29 cellular contexts compared by ENCODE assay signal in the genomic region with DNA sequence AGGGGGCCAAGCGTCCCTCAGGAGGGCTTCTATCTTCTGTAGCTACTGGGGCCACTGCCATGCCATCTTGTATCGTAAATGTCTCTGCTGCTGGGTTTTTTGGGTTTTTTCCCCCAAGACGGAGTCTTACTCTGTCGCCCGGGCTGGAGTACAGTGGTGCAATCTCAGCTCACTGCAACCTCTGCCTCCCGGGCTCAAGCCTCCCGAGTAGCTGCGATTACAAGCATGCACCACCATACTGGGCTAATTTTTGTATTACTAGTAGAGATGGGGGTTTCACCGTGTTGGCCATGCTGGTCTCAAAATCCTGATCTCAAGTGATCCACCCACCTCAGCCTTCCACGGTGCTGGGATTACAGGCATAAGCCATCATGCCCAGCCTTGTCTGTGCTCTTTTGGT.
"Had no signal": no experiment of that assay in that cellular context is flagged by ENCODE, and none has a peak within 500 bp of the region (broad histone marks: within the 10 kb centered on the region; RNA-seq: fewer than 3 reads in every experiment).

No MANE protein-coding gene starts in this region.

- H3K27ac Mint-ChIP-seq: dendritic cell treated with granulocyte-macrophage colony-stimulating factor and Interleukin-4, amounts not matched to agents 40 ng/mL and 50 ng/mL, for 4 days; endodermal cell; mesothelial cell of epicardium; naive thymus-derived CD4-positive, alpha-beta T cell; neural progenitor cell; stimulated activated effector memory CD8-positive, alpha-beta T cell treated with anti-CD3 and anti-CD28 coated beads, Interleukin-12 subunit alpha, Interleukin-12 subunit beta, amount 100 ng/mL, for 72 hours had no signal

- H3K27me3 ChIP-seq: colonic mucosa, gastrocnemius medialis, neural progenitor cell, stomach, thyroid gland, upper lobe of left lung had no signal

- DNase-seq: colonic mucosa; effector CD8-positive, alpha-beta T cell; endodermal cell; foreskin fibroblast; gastrocnemius medialis; head of caudate nucleus; kidney; mesenchymal stem cell; mucosa of descending colon; naive thymus-derived CD4-positive, alpha-beta T cell; nucleus accumbens; posterior cingulate gyrus; stimulated activated CD4-positive, alpha-beta T cell treated with anti-CD3 and anti-CD28 coated beads, Interleukin-12 subunit alpha, Interleukin-12 subunit beta, amount 100 ng/mL, for 4 hours; stimulated activated CD4-positive, alpha-beta T cell treated with anti-CD3 and anti-CD28 coated beads, Interleukin-2, amount 100 ng/mL, for 24 hours; stimulated activated CD4-positive, alpha-beta T cell treated with anti-CD3 and anti-CD28 coated beads, Interleukin-4, amount 100 ng/mL, for 24 hours; stimulated activated naive CD4-positive, alpha-beta T cell treated with Interleukin-2 at 50 U/mL for 16 hours; stomach; thyroid gland; upper lobe of left lung had no signal

- H3K4me1 Mint-ChIP-seq: endodermal cell; mesothelial cell of epicardium; naive thymus-derived CD4-positive, alpha-beta T cell; nephron; neural progenitor cell; stimulated activated effector memory CD8-positive, alpha-beta T cell treated with anti-CD3 and anti-CD28 coated beads, Interleukin-12 subunit alpha, Interleukin-12 subunit beta, amount 100 ng/mL, for 72 hours had no signal

- H3K36me3 ChIP-seq: colonic mucosa, gastrocnemius medialis, neural progenitor cell, stomach, thyroid gland, upper lobe of left lung had no signal

- H3K4me3 ChIP-seq: colonic mucosa, gastrocnemius medialis, mucosa of descending colon, neural progenitor cell, smooth muscle cell, stomach, thyroid gland, upper lobe of left lung had no signal

- H3K9me3 Mint-ChIP-seq: dendritic cell treated with granulocyte-macrophage colony-stimulating factor and Interleukin-4, amounts not matched to agents 40 ng/mL and 50 ng/mL, for 4 days; endodermal cell; mesothelial cell of epicardium; naive thymus-derived CD4-positive, alpha-beta T cell; nephron; neural progenitor cell; stimulated activated effector memory CD8-positive, alpha-beta T cell treated with anti-CD3 and anti-CD28 coated beads, Interleukin-12 subunit alpha, Interleukin-12 subunit beta, amount 100 ng/mL, for 72 hours had no signal

- H3K27ac ChIP-seq: colonic mucosa, epithelial cell of prostate, gastrocnemius medialis, neural progenitor cell, thyroid gland, upper lobe of left lung had no signal

- H2AFZ ChIP-seq: neural progenitor cell had no signal

- H3K4me3 Mint-ChIP-seq: dendritic cell treated with granulocyte-macrophage colony-stimulating factor and Interleukin-4, amounts not matched to agents 40 ng/mL and 50 ng/mL, for 4 days; endodermal cell; mesothelial cell of epicardium; naive thymus-derived CD4-positive, alpha-beta T cell; nephron; neural progenitor cell; stimulated activated effector memory CD8-positive, alpha-beta T cell treated with anti-CD3 and anti-CD28 coated beads, Interleukin-12 subunit alpha, Interleukin-12 subunit beta, amount 100 ng/mL, for 72 hours had no signal

- H3K36me3 Mint-ChIP-seq: mesothelial cell of epicardium; naive thymus-derived CD4-positive, alpha-beta T cell; neural progenitor cell; stimulated activated effector memory CD8-positive, alpha-beta T cell treated with anti-CD3 and anti-CD28 coated beads, Interleukin-12 subunit alpha, Interleukin-12 subunit beta, amount 100 ng/mL, for 72 hours had no signal

- H3K9me3 ChIP-seq: colonic mucosa, gastrocnemius medialis, mucosa of descending colon, stomach, thyroid gland, upper lobe of left lung had no signal

- H3K27me3 Mint-ChIP-seq: dendritic cell treated with granulocyte-macrophage colony-stimulating factor and Interleukin-4, amounts not matched to agents 40 ng/mL and 50 ng/mL, for 4 days had no signal

- H3K4me1 ChIP-seq: colonic mucosa, neural progenitor cell, thyroid gland had no signal

- H3K4me2 ChIP-seq: neural progenitor cell, smooth muscle cell had no signal

- ATAC-seq: esophagus mucosa; gastrocnemius medialis; left lobe of liver; mucosa of descending colon; naive thymus-derived CD4-positive, alpha-beta T cell; sciatic nerve; stimulated activated effector memory CD8-positive, alpha-beta T cell treated with anti-CD3 and anti-CD28 coated beads, Interleukin-12 subunit alpha, Interleukin-12 subunit beta, amount 100 ng/mL, for 72 hours had no signal

- H3K9ac ChIP-seq: neural progenitor cell had no signal
